In the genomic region with DNA sequence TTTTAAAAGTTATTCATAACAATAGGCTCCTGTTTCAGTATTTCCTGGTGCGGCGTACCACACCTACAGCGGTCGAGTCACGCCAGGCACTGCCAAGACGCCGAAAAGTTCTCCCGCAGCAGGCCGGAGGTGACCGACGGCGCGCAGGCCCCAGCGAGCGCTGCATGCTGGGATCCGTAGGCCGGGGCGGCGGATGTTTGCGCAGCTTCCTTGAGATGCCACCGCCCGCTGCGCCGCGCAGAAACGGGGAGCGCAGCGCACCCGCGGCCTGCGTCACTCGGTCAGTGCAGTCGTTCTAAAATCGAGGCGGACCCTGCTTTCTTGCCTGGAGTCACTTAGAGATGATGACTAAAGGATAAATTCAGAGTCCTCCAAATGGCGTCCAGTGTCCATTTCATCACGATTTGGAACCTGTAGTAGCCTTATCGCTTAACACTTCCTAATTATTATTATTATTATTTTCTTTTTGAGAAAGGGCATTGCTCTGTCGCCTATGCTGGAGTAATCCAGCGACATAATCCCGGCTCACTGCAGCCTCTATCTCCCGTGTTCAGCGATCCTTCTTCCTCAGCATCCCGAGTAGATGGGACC, we compare ENCODE assay signal across 8 cellular contexts.
DNase-seq lines count a peak whose midpoint lies in the region; ATAC-seq and TF ChIP-seq lines count a peak whose summit lies in the region.

No MANE protein-coding gene starts in this region.

- peaks cover 5% of the 10 kb centered on the region for H3K9me3 Mint-ChIP-seq in central memory CD8-positive, alpha-beta T cell

- H3K27me3 Mint-ChIP-seq in central memory CD8-positive, alpha-beta T cell, result no peaks in the 10 kb centered on the region

- DNase-seq in AG04449 (ENCODE audit: low read depth, low spot score) (no peak), NCI-H226 (peak; percentile 90), kidney glomerular epithelial cell (lab: John Stamatoyannopoulos, UW) (peak; percentile 79)
- DNase-seq in central memory CD8-positive, alpha-beta T cell (ENCODE audit: low spot score in 2 of 2), result peak; percentile 81 to 85
- peak; percentile 93 for DNase-seq in stimulated activated CD4-positive, alpha-beta T cell treated with anti-CD3 and anti-CD28 coated beads, Interleukin-15, amount 100 ng/mL, for 24 hours

- peak; percentile 78 for ATAC-seq in GM18909 (IDR thresholded peaks at IDR 0.05; ENCODE audit: poor library complexity, unreplicated experiment)
- peak; percentile 64 for ATAC-seq in HG03139 (IDR thresholded peaks at IDR 0.05; ENCODE audit: unreplicated experiment)
- ATAC-seq in activated CD4-positive, CD25-positive, alpha-beta regulatory T cell treated with anti-CD3 and anti-CD28 coated beads, Interleukin-2, amount 50 U/mL, for 24 hours, result peak; percentile 83 to 87
- peak; percentile 87 for ATAC-seq in central memory CD8-positive, alpha-beta T cell (replicated peaks; ENCODE audit: extremely low read depth, poor library complexity, severe bottlenecking)

- POLR2A ChIA-PET in AG04449 (lab: Yijun Ruan, JAX), result interaction anchor here (0.7 to 1.4 kb wide), 3 partner anchors 9 to 888 kb away, joined by 3 to 8 read pairs (median 3); partner anchors contain the start of gene IDE

- H3K27ac Mint-ChIP-seq in central memory CD8-positive, alpha-beta T cell (ENCODE audit: low read depth), result peak overlapping the region; percentile 100

- peak overlapping the region; percentile 96 for H3K4me3 Mint-ChIP-seq in central memory CD8-positive, alpha-beta T cell

- peaks cover 42% of the 10 kb centered on the region for H3K4me1 Mint-ChIP-seq in central memory CD8-positive, alpha-beta T cell

- CTCF ChIA-PET in AG04449 (lab: Yijun Ruan, JAX), result interaction anchor here (1.1 to 2.0 kb wide), 5 partner anchors 14 to 252 kb away, joined by 4 to 19 read pairs (median 4); partner anchors contain the start of gene IDE

- peak overlapping the region; percentile 78 for H3K4me3 ChIP-seq in AG04449 (ENCODE audit: low read depth, low read length)

- TF ChIP-seq CTCF in AG04449 (IDR thresholded peaks at IDR 0.05; ENCODE audit: insufficient read depth, low read length, missing control alignments), result no peak

- H3K36me3 Mint-ChIP-seq in central memory CD8-positive, alpha-beta T cell (ENCODE audit: insufficient read depth), result peaks cover 11% of the 10 kb centered on the region
